ENCODE assay signal across 1 cellular context in genomic region chr7:8177109-8177933, GRCh38.
A peak's percentile ranks its signal among the peaks of the same experiment; 100 is the strongest.
TF ChIP-seq lines count a peak whose summit lies in the region.

No MANE protein-coding gene starts in this region.

TF ChIP-seq in K562, 482 proteins besides CTCF, POLR2A, EP300 and RAD21 (continued from another document and continues in another):
- TF ChIP-seq GTF2B (IDR thresholded peaks at IDR 0.05; ENCODE audit: extremely low read depth, insufficient read length) (no peak), ZBTB7A (IDR thresholded peaks at IDR 0.05; ENCODE audit: borderline replicate concordance, control insufficient read depth, low read depth, low read length) (no peak), AFF4 (CRISPR knock-in tag; IDR thresholded peaks at IDR 0.05) (no peak), TCF3 (CRISPR knock-in tag; IDR thresholded peaks at IDR 0.05) (peak; percentile 55), ZNF449 (CRISPR knock-in tag; IDR thresholded peaks at IDR 0.05) (0 out of 2 replicates have a peak, but pooled peaks have one; percentile 38), SMAD1 (IDR thresholded peaks at IDR 0.05; ENCODE audit: low read depth, low read length, partially characterized antibody) (no peak), ETV1 (tag; conservative IDR thresholded peaks at IDR 0.05; ENCODE audit: low read depth) (peak; percentile 27; the same call in 1 of the 2 replicates), CEBPG (CRISPR knock-in tag; IDR thresholded peaks at IDR 0.05) (no peak), CEBPG (tag; conservative IDR thresholded peaks at IDR 0.05 in 1 of 2, IDR thresholded peaks at IDR 0.05 in 1 of 2) (0 out of 4 replicates have a peak, but pooled peaks of 1 of the 2 experiments have one; percentile 15), NFE2 (IDR thresholded peaks at IDR 0.05; ENCODE audit: low read depth) (no peak), HMG20A (CRISPR knock-in tag; conservative IDR thresholded peaks at IDR 0.05) (no peak), BCLAF1 (IDR thresholded peaks at IDR 0.05; ENCODE audit: borderline replicate concordance in 1 of 2, control insufficient read depth in 1 of 2, low read depth in 2 of 2, low read length in 1 of 2) (no peak), MBD1 (CRISPR knock-in tag; IDR thresholded peaks at IDR 0.05) (peak; percentile 15; the same call in 1 of the 2 replicates), NR2C2 (CRISPR knock-in tag; IDR thresholded peaks at IDR 0.05) (no peak), NR2C2 (tag; IDR thresholded peaks at IDR 0.05) (peak; percentile 85), CREB3 (tag; conservative IDR thresholded peaks at IDR 0.05; ENCODE audit: low read depth) (no peak), ZNF140 (CRISPR knock-in tag; IDR thresholded peaks at IDR 0.05) (no peak), SMARCC2 (IDR thresholded peaks at IDR 0.05; ENCODE audit: low read depth) (no peak), ZNF561 (CRISPR knock-in tag; conservative IDR thresholded peaks at IDR 0.05) (no peak), SIN3B (IDR thresholded peaks at IDR 0.05; ENCODE audit: low read depth) (no peak), CREM (IDR thresholded peaks at IDR 0.05; ENCODE audit: low read depth) (peak; percentile 51; the same call in 1 of the 2 replicates), FOXA3 (CRISPR knock-in tag; conservative IDR thresholded peaks at IDR 0.05 in 1 of 2, IDR thresholded peaks at IDR 0.05 in 1 of 2) (peak in 1 of 2 experiments; percentile 70; a peak in 2 of 4 replicates), ZFP1 (CRISPR knock-in tag; IDR thresholded peaks at IDR 0.05) (no peak), ZSCAN29 (IDR thresholded peaks at IDR 0.05) (no peak), ZNF609 (CRISPR knock-in tag; IDR thresholded peaks at IDR 0.05; ENCODE audit: borderline replicate concordance) (no peak), HLTF (IDR thresholded peaks at IDR 0.05) (no peak), JUND (IDR thresholded peaks at IDR 0.05; ENCODE audit: borderline replicate concordance, low read depth, low read length) (peak; percentile 12; the same call in 1 of the 2 replicates), JUND (tag; IDR thresholded peaks at IDR 0.05; ENCODE audit: borderline replicate concordance, low read depth, low read length) (peak; percentile 48; the same call in 1 of the 3 replicates), GMEB1 (CRISPR knock-in tag; IDR thresholded peaks at IDR 0.05) (no peak), NFYB (IDR thresholded peaks at IDR 0.05; ENCODE audit: extremely low read depth, insufficient read length) (no peak), NR2C1 (IDR thresholded peaks at IDR 0.05) (no peak), NR2C1 (tag; IDR thresholded peaks at IDR 0.05) (peak; percentile 61; the same call in 1 of the 2 replicates), ZNF384 (IDR thresholded peaks at IDR 0.05; ENCODE audit: low read depth, low read length) (peak; percentile 65), SNRNP70 (optimal IDR thresholded peaks at IDR 0.05; ENCODE audit: low read depth, low read length) (no peak), FOXJ2 (tag; IDR thresholded peaks at IDR 0.05) (peak; percentile 37; the same call in 1 of the 2 replicates), MEIS2 (IDR thresholded peaks at IDR 0.05; ENCODE audit: partially characterized antibody) (peak; percentile 17), GTF2E2 (tag; IDR thresholded peaks at IDR 0.05) (peak; percentile 52; the same call in 1 of the 2 replicates), RCOR1 (IDR thresholded peaks at IDR 0.05; ENCODE audit: borderline replicate concordance in 1 of 2, low read depth in 2 of 2, low read length in 2 of 2) (no peak; a peak in 1 of 4 replicates), NONO (IDR thresholded peaks at IDR 0.05; ENCODE audit: low read depth in 2 of 2, low read length in 1 of 2) (no peak), NFIC (IDR thresholded peaks at IDR 0.05) (no peak), ZNF184 (CRISPR knock-in tag; IDR thresholded peaks at IDR 0.05) (no peak), SMARCE1 (IDR thresholded peaks at IDR 0.05) (peak; percentile 55; the same call in 1 of the 2 replicates), ATF7 (IDR thresholded peaks at IDR 0.05) (0 out of 2 replicates have a peak, but pooled peaks have one; percentile 26), MITF (IDR thresholded peaks at IDR 0.05) (0 out of 2 replicates have a peak, but pooled peaks have one; percentile 52)
